In genomic region chr12:12358528-12358927, GRCh38 we compare ENCODE assay signal across 8 cellular contexts. TPM values are rescaled to one million over a fixed set of nuclear protein-coding genes. Genes with fewer than 3 reads are reported as not detected.
DNase-seq lines count a peak whose midpoint lies in the region; ATAC-seq, FAIRE-seq and TF ChIP-seq lines count a peak whose summit lies in the region.

No MANE protein-coding gene starts in this region.

- H3K4me3 Mint-ChIP-seq in CD8-positive, alpha-beta memory T cell = peak overlapping the region; percentile 88 to 98 (median 97)

- H3K56ac ChIP-seq in H1 (replicated peaks; ENCODE audit: insufficient read length, low read depth, low read length) = no peak overlapping the region

- no peak overlapping the region for H3K23ac ChIP-seq in H1 (ENCODE audit: insufficient read length)

- POLR2A ChIA-PET in CD8-positive, alpha-beta memory T cell (lab: Charles Lee) = interaction anchor here (0.7 to 3.5 kb wide), 5 partner anchors 12 to 364 kb away, joined by 3 to 67 read pairs (median 3); partner anchors contain the start of genes CDKN1B and CREBL2
- POLR2A ChIA-PET in H1 (lab: Charles Lee; ENCODE audit: partially characterized antibody) = interaction anchor here (0.6 to 2.9 kb wide), 5 partner anchors 9 to 365 kb away, joined by 3 to 10 read pairs (median 10); partner anchors contain the start of gene LRP6

- peaks cover 0 to 27% (median 10%) of the 10 kb centered on the region in 3 donors for H3K36me3 Mint-ChIP-seq in CD8-positive, alpha-beta memory T cell

- no peak overlapping the region for H3K14ac ChIP-seq in H1 (ENCODE audit: insufficient read length)

- H2AK5ac ChIP-seq in H1 (ENCODE audit: low read depth, low read length) = no peak overlapping the region

- H3K4me1 Mint-ChIP-seq in CD8-positive, alpha-beta memory T cell = peaks cover 36 to 57% (median 56%) of the 10 kb centered on the region in 3 donors

- no peak for TF ChIP-seq RAD21 in H1 (IDR thresholded peaks at IDR 0.05 in 1 of 2, conservative IDR thresholded peaks at IDR 0.05 in 1 of 2; ENCODE audit: low read depth in 2 of 2, low read length in 2 of 2)

- H3K36me3 ChIP-seq in CD8-positive, alpha-beta memory T cell (ENCODE audit: insufficient read depth, low read length) = no peaks in the 10 kb centered on the region
- H3K36me3 ChIP-seq in NT2/D1 (ENCODE audit: insufficient read depth, insufficient read length, low read length) = peaks cover 5% of the 10 kb centered on the region
- peaks cover 0 to 5% (median under 1%) of the 10 kb centered on the region in 4 experiments; a peak in 1 of 8 replicates for H3K36me3 ChIP-seq in H1 (ENCODE audit: control insufficient read depth in 2 of 4, insufficient read depth in 4 of 4, low read length in 3 of 4)
- H3K36me3 ChIP-seq in psoas muscle (ENCODE audit: insufficient read depth in 1 of 2, low read depth in 1 of 2) = peaks cover 0 to 21% of the 10 kb centered on the region in 2 donors
- no peaks in the 10 kb centered on the region for H3K36me3 ChIP-seq in H7 (replicated peaks; ENCODE audit: control insufficient read depth, insufficient read depth, low read length)

- peak overlapping the region; percentile 98 for H3K9ac ChIP-seq in NT2/D1 (ENCODE audit: insufficient read length, low read depth)
- H3K9ac ChIP-seq in H1 (replicated peaks in 1 of 4; ENCODE audit: extremely low read depth in 1 of 4, low read depth in 3 of 4, low read length in 3 of 4) = no peak overlapping the region

- 95% methylated on average over 4 of the region's 4 CpGs; no CpG with 5 or more reads in 1 of the 2 experiments for WGBS in H1 (ENCODE audit: extremely low coverage in 1 of 2, insufficient coverage in 1 of 2, insufficient read length in 1 of 2, insufficient replicate concordance in 2 of 2, low coverage in 1 of 2, low lambda C conversion rate in 2 of 2, missing lambda C conversion rate in 1 of 2), 2 experiments
- WGBS in psoas muscle, 3 donors = 77 to 91% (median 81%) methylated on average over 4 of the region's 4 CpGs

- H3K23me2 ChIP-seq in H1 (ENCODE audit: low read depth, low read length) = peaks cover 7% of the 10 kb centered on the region; the same call in 1 of the 2 replicates

- no peak overlapping the region for H2BK12ac ChIP-seq in H1 (ENCODE audit: low read depth, low read length)

- H2AFZ ChIP-seq in H1 (ENCODE audit: low read length) = no peak overlapping the region

- TF ChIP-seq POLR2A in H1 (IDR thresholded peaks at IDR 0.05; ENCODE audit: control extremely low read depth in 1 of 2, low read depth in 2 of 2, low read length in 2 of 2) = no peak

- TF ChIP-seq CTCF in H1 (IDR thresholded peaks at IDR 0.05; ENCODE audit: control extremely low read depth in 1 of 3, insufficient read depth in 1 of 3, low read depth in 1 of 3, low read length in 3 of 3) = no peak
- TF ChIP-seq CTCF in psoas muscle (IDR thresholded peaks at IDR 0.05) = no peak

- no peak overlapping the region for H2BK15ac ChIP-seq in H1 (ENCODE audit: low read length)

- H3K9me3 ChIP-seq in CD8-positive, alpha-beta memory T cell (ENCODE audit: low read length) = no peaks in the 10 kb centered on the region
- H3K9me3 ChIP-seq in NT2/D1 (ENCODE audit: insufficient read depth, low read length) = no peaks in the 10 kb centered on the region
- no peaks in the 10 kb centered on the region for H3K9me3 ChIP-seq in H1 (ENCODE audit: insufficient read depth in 2 of 2, low read depth in 1 of 2, low read length in 1 of 2)
- H3K9me3 ChIP-seq in psoas muscle = no peaks in the 10 kb centered on the region

- H4K5ac ChIP-seq in H1 (ENCODE audit: insufficient read length, low read depth, low read length) = no peak overlapping the region

- H2BK120ac ChIP-seq in H1 (replicated peaks; ENCODE audit: low read depth, low read length) = no peak overlapping the region

- TF ChIP-seq EP300 in H1 (IDR thresholded peaks at IDR 0.05; ENCODE audit: borderline replicate concordance in 1 of 2, low read depth in 2 of 2, low read length in 2 of 2) = no peak

- no peak overlapping the region for H3K18ac ChIP-seq in H1 (ENCODE audit: extremely low read depth, low read length)

- no peak for DNase-seq in CD8-positive, alpha-beta memory T cell
- DNase-seq in NT2/D1 (ENCODE audit: low read depth, low spot score) (no peak), H1 (ENCODE audit: low read depth in 1 of 2, low spot score in 2 of 2) (no peak), psoas muscle (no peak), head of caudate nucleus (no peak), AG20443 (ENCODE audit: low spot score) (no peak), H7 (no peak)

- peak overlapping the region; percentile 91 to 100 (median 99) for H3K27ac Mint-ChIP-seq in CD8-positive, alpha-beta memory T cell

- H3K4me1 ChIP-seq in CD8-positive, alpha-beta memory T cell (ENCODE audit: insufficient read depth, low read length) = peaks cover 26% of the 10 kb centered on the region
- H3K4me1 ChIP-seq in NT2/D1 (ENCODE audit: insufficient read depth, insufficient read length) = no peaks in the 10 kb centered on the region
- peaks cover 0 to 6% (median 2%) of the 10 kb centered on the region in 4 experiments; a peak in 3 of 7 replicates for H3K4me1 ChIP-seq in H1 (replicated peaks in 1 of 4; ENCODE audit: control insufficient read depth in 3 of 4, insufficient read depth in 4 of 4, low read length in 3 of 4)
- H3K4me1 ChIP-seq in psoas muscle = peaks cover 18% of the 10 kb centered on the region

- CTCF ChIA-PET in CD8-positive, alpha-beta memory T cell (lab: Charles Lee) = interaction anchor here (0.9 to 3.8 kb wide), 15 partner anchors 9 to 378 kb away, joined by 3 to 23 read pairs (median 8); no protein-coding TSS in a partner anchor
- CTCF ChIA-PET in H1 (lab: Charles Lee; ENCODE audit: partially characterized antibody) = interaction anchor here (0.9 to 3.8 kb wide), 6 partner anchors 17 to 379 kb away, joined by 3 to 24 read pairs (median 6); no protein-coding TSS in a partner anchor

- peak overlapping the region; percentile 62 for H3K4me3 ChIP-seq in CD8-positive, alpha-beta memory T cell (ENCODE audit: low read length)
- H3K4me3 ChIP-seq in NT2/D1 (ENCODE audit: insufficient read length, low read depth) = no peak overlapping the region
- peak overlapping the region in 1 of 4 experiments; percentile 83; a peak in 2 of 8 replicates for H3K4me3 ChIP-seq in H1 (ENCODE audit: extremely low read depth in 1 of 4, insufficient read depth in 2 of 4, low read depth in 3 of 4, low read length in 4 of 4)
- H3K4me3 ChIP-seq in psoas muscle = peak overlapping the region; percentile 99
- no peak overlapping the region for H3K4me3 ChIP-seq in H7 (ENCODE audit: insufficient read depth, low read depth, low read length)

- ATAC-seq in psoas muscle (no peak), GM21619 (IDR thresholded peaks at IDR 0.05; ENCODE audit: unreplicated experiment) (no peak)

- peak overlapping the region; percentile 86 to 98; a peak in 1 of 4 replicates for H3K4me2 ChIP-seq in H1 (ENCODE audit: insufficient read depth in 1 of 2, low read depth in 2 of 2, low read length in 2 of 2)

- H4K20me1 ChIP-seq in H1 (replicated peaks in 1 of 2; ENCODE audit: control insufficient read depth in 1 of 2, insufficient read depth in 2 of 2, low read length in 2 of 2) = no peaks in the 10 kb centered on the region

- H3K27ac ChIP-seq in CD8-positive, alpha-beta memory T cell (ENCODE audit: low read depth, low read length) = peak overlapping the region; percentile 94
- no peak overlapping the region for H3K27ac ChIP-seq in H1 (ENCODE audit: low read depth, low read length)
- peak overlapping the region; percentile 100 for H3K27ac ChIP-seq in psoas muscle

- H2BK5ac ChIP-seq in H1 (ENCODE audit: low read depth, low read length) = no peak overlapping the region

- intact Hi-C loops in psoas muscle (cut with DNase I) = loop anchor here in 1 of 2 donors (10.0 kb wide), 1 partner anchor 356 kb away; the partner anchor contains the start of gene CDKN1B
- intact Hi-C loops in head of caudate nucleus (cut with DNase I) = no loop called here

- H3K4ac ChIP-seq in H1 (replicated peaks; ENCODE audit: insufficient read length, low read depth, low read length) = no peak overlapping the region

- H2BK20ac ChIP-seq in H1 (ENCODE audit: low read length) = no peak overlapping the region

- no peak overlapping the region for H4K91ac ChIP-seq in H1 (replicated peaks; ENCODE audit: insufficient read length, low read length)

- H3K27me3 Mint-ChIP-seq in CD8-positive, alpha-beta memory T cell = peaks cover 0 to 1% of the 10 kb centered on the region in 2 donors

- no peaks in the 10 kb centered on the region for H3K27me3 ChIP-seq in CD8-positive, alpha-beta memory T cell (ENCODE audit: insufficient read depth, low read length, poor library complexity, severe bottlenecking)
- H3K27me3 ChIP-seq in NT2/D1 (ENCODE audit: insufficient read depth, insufficient read length) = no peaks in the 10 kb centered on the region
- no peaks in the 10 kb centered on the region for H3K27me3 ChIP-seq in H1 (replicated peaks in 1 of 4; ENCODE audit: control insufficient read depth in 3 of 4, extremely low read depth in 1 of 4, insufficient read depth in 3 of 4, low read length in 3 of 4)
- H3K27me3 ChIP-seq in psoas muscle (ENCODE audit: insufficient read depth in 3 of 3, low read length in 2 of 3) = no peaks in the 10 kb centered on the region
- no peaks in the 10 kb centered on the region for H3K27me3 ChIP-seq in H7 (ENCODE audit: control insufficient read depth, insufficient read depth, low read length)

- H4K8ac ChIP-seq in H1 (ENCODE audit: extremely low read depth, insufficient read depth, low read length) = no peak overlapping the region

- H3K79me1 ChIP-seq in H1 (ENCODE audit: low read depth, low read length) = no peaks in the 10 kb centered on the region; the same call in 1 of the 2 replicates

- H3K79me2 ChIP-seq in H1 (ENCODE audit: control insufficient read depth in 1 of 2, insufficient read depth in 2 of 2, low read length in 2 of 2) = peaks cover 0 to 10% of the 10 kb centered on the region in 2 experiments; a peak in 2 of 4 replicates

- no peak for FAIRE-seq in H1 (lab: Jason Lieb, UNC)

- H3K9me3 Mint-ChIP-seq in CD8-positive, alpha-beta memory T cell = no peaks in the 10 kb centered on the region

RNA-seq across cellular contexts. Expression of gene BORCS5, which starts 1.6 kb away (rescaled TPM):
- 10 to 100 TPM; 36.4 to 39.7 TPM for total RNA-seq in CD8-positive, alpha-beta memory T cell
- polyA plus RNA-seq in CD8-positive, alpha-beta memory T cell = 22.0 TPM
- total RNA-seq in H1 (2021; fragmentation: NEBNext Ultra II Directional; extraction: Animal tissue kit (Norgen Biotek cat#: 25700)) = 15.4 and 17.4 TPM in 2 replicates
- 8.3 and 14.4 TPM in 2 replicates for polyA plus RNA-seq in H1 (2011; rRNA removed)
- polyA plus RNA-seq in H1 (2011; cell fraction: cytosol; rRNA removed) = 10.0 TPM
- polyA plus RNA-seq in H1 (2011; cell fraction: nucleus; rRNA removed) = 16.9 TPM
- 9.3 to 12.7 TPM (median 11.1 TPM) in 4 replicates for polyA plus RNA-seq in H1 (2012, experiment 1 of 2)
- polyA plus RNA-seq in H1 (2012, experiment 2 of 2) = 9.4 TPM
- polyA plus RNA-seq in H1 (2013, experiment 1 of 2) = 8.2 TPM
- 8.7 TPM for polyA plus RNA-seq in H1 (2013, experiment 2 of 2)
- polyA minus RNA-seq in H1 (2011; rRNA and poly(A)+ RNA removed) = 15.7 and 16.0 TPM in 2 replicates
- polyA minus RNA-seq in H1 (2011; cell fraction: cytosol; rRNA and poly(A)+ RNA removed) = 12.9 TPM
- 15.9 TPM for polyA minus RNA-seq in H1 (2011; cell fraction: nucleus; rRNA and poly(A)+ RNA removed)
- total RNA-seq in psoas muscle = 10 to 100 TPM; 10.7 to 13.3 (median 11.8) TPM
- polyA plus RNA-seq in psoas muscle = 10 to 100 TPM in 1 of 3 donors, 1 to 10 TPM in 2; 4.3 to 12.3 (median 8.5) TPM
- total RNA-seq in H7 (2014; rRNA removed; shearing (Covaris generic)) = 7.4 and 7.5 TPM in 2 replicates

RNA-seq across cellular contexts. Expression of gene MANSC1, which starts 8.5 kb away (rescaled TPM):
- under 1 TPM; 0.31 to 0.42 TPM for total RNA-seq in CD8-positive, alpha-beta memory T cell
- polyA plus RNA-seq in CD8-positive, alpha-beta memory T cell = 0.49 TPM
- total RNA-seq in H1 (2021; fragmentation: NEBNext Ultra II Directional; extraction: Animal tissue kit (Norgen Biotek cat#: 25700)) = 6.1 and 8.9 TPM in 2 replicates
- polyA plus RNA-seq in H1 (2011; rRNA removed) = 2.0 and 2.5 TPM in 2 replicates
- polyA plus RNA-seq in H1 (2011; cell fraction: cytosol; rRNA removed) = 1.9 TPM
- 1.2 TPM for polyA plus RNA-seq in H1 (2011; cell fraction: nucleus; rRNA removed)
- 4.0 to 6.1 TPM (median 5.3 TPM) in 4 replicates for polyA plus RNA-seq in H1 (2012, experiment 1 of 2)
- polyA plus RNA-seq in H1 (2012, experiment 2 of 2) = 2.4 TPM
- polyA plus RNA-seq in H1 (2013, experiment 1 of 2) = 14.7 TPM
- 15.8 TPM for polyA plus RNA-seq in H1 (2013, experiment 2 of 2)
- polyA minus RNA-seq in H1 (2011; rRNA and poly(A)+ RNA removed) = 1.4 and 2.6 TPM in 2 replicates
- polyA minus RNA-seq in H1 (2011; cell fraction: cytosol; rRNA and poly(A)+ RNA removed) = 1.6 TPM
- polyA minus RNA-seq in H1 (2011; cell fraction: nucleus; rRNA and poly(A)+ RNA removed) = 0.90 TPM
- 1 to 10 TPM; 2.8 to 3.5 (median 3.3) TPM for total RNA-seq in psoas muscle
- 1 to 10 TPM; 2.2 to 3.6 (median 3.2) TPM for polyA plus RNA-seq in psoas muscle
- 0.94 and 2.3 TPM in 2 replicates for total RNA-seq in H7 (2014; rRNA removed; shearing (Covaris generic))

Comparison
In these comparisons a context has a peak if more than half of its experiments do, and no peak if none do; other contexts are left out.
1. H3K4me3 ChIP-seq: peak in CD8-positive, alpha-beta memory T cell (single experiment) and psoas muscle (single experiment); none in NT2/D1 (single experiment) and H7 (single experiment).